Comparison of ENCODE assay signal across 16 cellular contexts in genomic region chr20:33788351-33789049, GRCh38. TPM values are rescaled to one million over a fixed set of nuclear protein-coding genes. Genes with fewer than 3 reads are reported as not detected.
DNase-seq lines count a peak whose midpoint lies in the region; ATAC-seq, FAIRE-seq and TF ChIP-seq lines count a peak whose summit lies in the region.
"Had no signal": no experiment of that assay in that cellular context is flagged by ENCODE, and none has a peak within 500 bp of the region (broad histone marks: within the 10 kb centered on the region; RNA-seq: fewer than 3 reads in every experiment).

No MANE protein-coding gene starts in this region.

- no peak overlapping the region for H3K4me2 ChIP-seq in HepG2 (ENCODE audit: low read depth, low read length)

- H3K9me3 Mint-ChIP-seq in osteocyte (ENCODE audit: unreplicated experiment): no peaks in the 10 kb centered on the region
- H3K9me3 Mint-ChIP-seq: activated T-helper 17 cell treated with anti-CD3 and anti-CD28 coated beads, Interleukin-2, amount 50 U/mL, for 72 hours had no signal

- H3K27me3 Mint-ChIP-seq in osteocyte (ENCODE audit: unreplicated experiment): no peaks in the 10 kb centered on the region
- H3K27me3 Mint-ChIP-seq: activated T-helper 17 cell treated with anti-CD3 and anti-CD28 coated beads, Interleukin-2, amount 50 U/mL, for 72 hours had no signal

- peaks cover 14% of the 10 kb centered on the region for H3K4me1 Mint-ChIP-seq in osteocyte (ENCODE audit: unreplicated experiment)

- H3K79me2 ChIP-seq in HepG2 (ENCODE audit: insufficient read depth, low read length): no peaks in the 10 kb centered on the region

- TF ChIP-seq RAD21 in HepG2 (CRISPR knock-in tag; IDR thresholded peaks at IDR 0.05): no peak

- no peak for DNase-seq in HepG2 (ENCODE audit: low spot score)
- no peak for DNase-seq in right lobe of liver
- peak; percentile 31 for DNase-seq in colonic mucosa
- no peak for DNase-seq in osteocyte (ENCODE audit: extremely low spot score, unreplicated experiment)
- no peak for DNase-seq in NK-92 (lab: John Stamatoyannopoulos, UW; ENCODE audit: unreplicated experiment)
- no peak for DNase-seq in T1000 (lab: John Stamatoyannopoulos, UW)
- no peak for DNase-seq in MV-4-11 (lab: John Stamatoyannopoulos, UW)
- DNase-seq in NK-92 treated with Interleukin-12 subunit alpha and Interleukin-12 subunit beta, amount 100 ng/mL, for 24 hours (lab: John Stamatoyannopoulos, UW): no peak
- DNase-seq: activated CD4-positive, alpha-beta T cell treated with anti-CD3 and anti-CD28 coated beads, Interleukin-2, amount 50 U/mL, for 1 hour; cortex of kidney; NCI-H187 treated with DMSO at 0.1 percent for 48 hours had no signal

- H3K4me1 ChIP-seq in HepG2 (ENCODE audit: insufficient read depth, low read length): peaks cover 24% of the 10 kb centered on the region
- no peaks in the 10 kb centered on the region for H3K4me1 ChIP-seq in right lobe of liver
- peaks cover 5% of the 10 kb centered on the region for H3K4me1 ChIP-seq in colonic mucosa

- H3K27ac ChIP-seq in HepG2 (ENCODE audit: extremely low read length, insufficient read depth, low read length) (no peak overlapping the region), right lobe of liver (no peak overlapping the region), colonic mucosa (peak overlapping the region; percentile 84)
- H3K27ac ChIP-seq: thoracic aorta had no signal

- H3K4me3 Mint-ChIP-seq in osteocyte (ENCODE audit: unreplicated experiment): no peak overlapping the region
- H3K4me3 Mint-ChIP-seq: activated T-helper 17 cell treated with anti-CD3 and anti-CD28 coated beads, Interleukin-2, amount 50 U/mL, for 72 hours had no signal

- WGBS in HepG2 (ENCODE audit: low lambda C conversion rate): 85% methylated on average over 12 of the region's 12 CpGs
- WGBS in right lobe of liver (ENCODE audit: insufficient coverage, low coverage, low lambda C conversion rate, missing lambda C conversion rate): 90% methylated on average over 6 of the region's 12 CpGs

- ATAC-seq in HepG2 (no peak), right lobe of liver (no peak)
- ATAC-seq: activated T-helper 17 cell treated with anti-CD3 and anti-CD28 coated beads, Interleukin-2, amount 50 U/mL, for 72 hours had no signal

- no peaks in the 10 kb centered on the region for H3K9me3 ChIP-seq in HepG2 (ENCODE audit: low read length)
- no peaks in the 10 kb centered on the region for H3K9me3 ChIP-seq in right lobe of liver
- H3K9me3 ChIP-seq in colonic mucosa: no peaks in the 10 kb centered on the region
- H3K9me3 ChIP-seq: thoracic aorta had no signal

- no peak for TF ChIP-seq CTCF in HepG2 (CRISPR knock-in tag; IDR thresholded peaks at IDR 0.05)
- TF ChIP-seq CTCF in right lobe of liver (IDR thresholded peaks at IDR 0.05): no peak
- TF ChIP-seq CTCF in colonic mucosa (IDR thresholded peaks at IDR 0.05): no peak
- no peak for TF ChIP-seq CTCF in osteocyte (IDR thresholded peaks at IDR 0.05)

- peak overlapping the region; percentile 84 for H3K27ac Mint-ChIP-seq in osteocyte (ENCODE audit: unreplicated experiment)
- H3K27ac Mint-ChIP-seq: activated T-helper 17 cell treated with anti-CD3 and anti-CD28 coated beads, Interleukin-2, amount 50 U/mL, for 72 hours had no signal

- TF ChIP-seq POLR2A in HepG2 (IDR thresholded peaks at IDR 0.05; ENCODE audit: insufficient read depth in 1 of 2, low read depth in 2 of 2, low read length in 2 of 2) (no peak), right lobe of liver (IDR thresholded peaks at IDR 0.05) (no peak)

- H3K9ac ChIP-seq in HepG2 (ENCODE audit: insufficient read depth, low read depth, low read length) (no peak overlapping the region), colonic mucosa (ENCODE audit: low read depth in 2 of 2, low read length in 2 of 2) (peak overlapping the region in 1 of 2 donors; percentile 54)

- H3K36me3 Mint-ChIP-seq in osteocyte (ENCODE audit: unreplicated experiment): no peaks in the 10 kb centered on the region

- TF ChIP-seq EP300 in HepG2 (IDR thresholded peaks at IDR 0.05; ENCODE audit: low read depth in 2 of 2, low read length in 2 of 2) (no peak), HepG2 (CRISPR knock-in tag; IDR thresholded peaks at IDR 0.05; ENCODE audit: borderline replicate concordance) (no peak)

- FAIRE-seq in HepG2 (lab: Jason Lieb, UNC): no peak
- FAIRE-seq: astrocyte, D721Med, keratinocyte had no signal

- H4K20me1 ChIP-seq in HepG2 (ENCODE audit: insufficient read depth, low read length): no peaks in the 10 kb centered on the region

- intact Hi-C loops in HepG2 (cut with micrococcal nuclease; ENCODE audit: unreplicated experiment): no loop called here
- intact Hi-C loops in right lobe of liver (cut with DNase I): no loop called here
- intact Hi-C loops in colonic mucosa (cut with DNase I): loop anchor here (5.0 kb wide), 1 partner anchor 56 kb away; the partner anchor contains the start of gene ZNF341

- CTCF ChIA-PET in HepG2 (lab: Yijun Ruan, JAX; ENCODE audit: low intra/inter-chr PET ratio, low total read pairs): no interaction called here

- in situ Hi-C loops in HepG2 (cut with HindIII; ENCODE audit: extremely low pct_ligation_motif_present, low pct_unique_long_range_greater_than_20kb): no loop called here

- no peak overlapping the region for H2AFZ ChIP-seq in HepG2 (ENCODE audit: low read length)

- BruUV-seq in HepG2 (replicated peaks; lab: Mats Ljungman, UMichigan): no TSS peak

- H3K36me3 ChIP-seq in HepG2 (replicated peaks in 1 of 2; ENCODE audit: control insufficient read depth in 1 of 2, insufficient read depth in 2 of 2, low read length in 2 of 2) (no peaks in the 10 kb centered on the region), right lobe of liver (no peaks in the 10 kb centered on the region), colonic mucosa (no peaks in the 10 kb centered on the region)
- H3K36me3 ChIP-seq: thoracic aorta had no signal

- H3K4me3 ChIP-seq in HepG2 (replicated peaks in 1 of 3; ENCODE audit: insufficient read depth in 1 of 3, low read depth in 2 of 3, low read length in 3 of 3): no peak overlapping the region
- H3K4me3 ChIP-seq in right lobe of liver: no peak overlapping the region
- H3K4me3 ChIP-seq in colonic mucosa: no peak overlapping the region
- H3K4me3 ChIP-seq: thoracic aorta had no signal

- POLR2A ChIA-PET in HepG2 (lab: Yijun Ruan, JAX): interaction anchor here (1.5 kb wide), 1 partner anchor 10 kb away, joined by 3 read pairs; no protein-coding TSS in a partner anchor

- 0 out of 5 replicates have a peak, but pooled peaks cover 0 to 5% of the 10 kb centered on the region in 2 experiments for H3K27me3 ChIP-seq in HepG2 (ENCODE audit: control insufficient read depth in 1 of 2, insufficient read depth in 2 of 2, low read length in 2 of 2)
- no peaks in the 10 kb centered on the region for H3K27me3 ChIP-seq in right lobe of liver
- no peaks in the 10 kb centered on the region for H3K27me3 ChIP-seq in colonic mucosa

RNA-seq across cellular contexts. Expression of gene CHMP4B, which starts 22.6 kb away (rescaled TPM):
- total RNA-seq in HepG2 (2016; rRNA removed; fragmentation: Illumina TruSeq; extraction: Trizol): 40.1 and 55.7 TPM in 2 replicates
- total RNA-seq in HepG2 (2016; cell fraction: cytosol; rRNA removed; fragmentation: Illumina TruSeq; extraction: Trizol; ENCODE audit: low read depth): 21.5 and 22.5 TPM in 2 replicates
- total RNA-seq in HepG2 (2016; cell fraction: insoluble cytoplasmic fraction; rRNA removed; fragmentation: Illumina TruSeq; extraction: Trizol): 38.1 and 49.5 TPM in 2 replicates
- total RNA-seq in HepG2 (2016; cell fraction: membrane; rRNA removed; fragmentation: Illumina TruSeq; extraction: Trizol): 48.4 and 51.3 TPM in 2 replicates
- total RNA-seq in HepG2 (2016; cell fraction: nucleus; rRNA removed; fragmentation: Illumina TruSeq; extraction: Trizol): 20.3 and 20.7 TPM in 2 replicates
- polyA plus RNA-seq in HepG2 (2011; rRNA removed): 45.6 and 53.3 TPM in 2 replicates
- 41.0 and 57.4 TPM in 2 replicates for polyA plus RNA-seq in HepG2 (2011; cell fraction: cytosol; rRNA removed)
- 16.8 and 22.7 TPM in 2 replicates for polyA plus RNA-seq in HepG2 (2011; cell fraction: nucleus; rRNA removed)
- 89.7 and 106 TPM in 2 replicates for polyA plus RNA-seq in HepG2 (2012)
- 70.9 and 93.4 TPM in 2 replicates for polyA plus RNA-seq in HepG2 (2016; cell fraction: cytosol; fragmentation: Illumina TruSeq; extraction: Trizol; ENCODE audit: low read depth)
- polyA plus RNA-seq in HepG2 (2016; cell fraction: insoluble cytoplasmic fraction; fragmentation: Illumina TruSeq; extraction: Trizol; ENCODE audit: low read depth): 148 and 160 TPM in 2 replicates
- polyA plus RNA-seq in HepG2 (2016; cell fraction: membrane; fragmentation: Illumina TruSeq; extraction: Trizol; ENCODE audit: low read depth): 107 and 129 TPM in 2 replicates
- polyA plus RNA-seq in HepG2 (2016; cell fraction: nucleus; fragmentation: Illumina TruSeq; extraction: Trizol; ENCODE audit: insufficient read depth, low read depth): 88.7 and 93.2 TPM in 2 replicates
- polyA minus RNA-seq in HepG2 (2011; rRNA and poly(A)+ RNA removed; ENCODE audit: low replicate concordance): 12.1 and 18.5 TPM in 2 replicates
- polyA minus RNA-seq in HepG2 (2011; cell fraction: cytosol; rRNA and poly(A)+ RNA removed): 23.5 and 28.2 TPM in 2 replicates
- polyA minus RNA-seq in HepG2 (2011; cell fraction: nucleus; rRNA and poly(A)+ RNA removed): 9.5 and 11.8 TPM in 2 replicates
- 10 to 100 TPM; 21.0 to 40.8 (median 28.3) TPM for total RNA-seq in right lobe of liver
- total RNA-seq in colonic mucosa: 100 to 1,000 TPM; 165 to 227 TPM
- total RNA-seq in osteocyte: 87.5 and 92.5 TPM in 2 replicates

RNA-seq across cellular contexts. Expression of gene ZNF341, which starts 56.7 kb away (rescaled TPM):
- 0.97 and 1.1 TPM in 2 replicates for total RNA-seq in HepG2 (2016; rRNA removed; fragmentation: Illumina TruSeq; extraction: Trizol)
- total RNA-seq in HepG2 (2016; cell fraction: cytosol; rRNA removed; fragmentation: Illumina TruSeq; extraction: Trizol; ENCODE audit: low read depth): 0.26 and 0.40 TPM in 2 replicates
- total RNA-seq in HepG2 (2016; cell fraction: insoluble cytoplasmic fraction; rRNA removed; fragmentation: Illumina TruSeq; extraction: Trizol): 0.85 and 1.00 TPM in 2 replicates
- total RNA-seq in HepG2 (2016; cell fraction: membrane; rRNA removed; fragmentation: Illumina TruSeq; extraction: Trizol): 0.43 and 0.59 TPM in 2 replicates
- 1.3 and 1.4 TPM in 2 replicates for total RNA-seq in HepG2 (2016; cell fraction: nucleus; rRNA removed; fragmentation: Illumina TruSeq; extraction: Trizol)
- 2.2 TPM in 2 replicates for polyA plus RNA-seq in HepG2 (2011; rRNA removed)
- 0.87 and 0.94 TPM in 2 replicates for polyA plus RNA-seq in HepG2 (2011; cell fraction: cytosol; rRNA removed)
- 5.0 and 6.3 TPM in 2 replicates for polyA plus RNA-seq in HepG2 (2011; cell fraction: nucleus; rRNA removed)
- 0.99 and 1.6 TPM in 2 replicates for polyA plus RNA-seq in HepG2 (2012)
- polyA plus RNA-seq in HepG2 (2016; cell fraction: cytosol; fragmentation: Illumina TruSeq; extraction: Trizol; ENCODE audit: low read depth): 0.21 and 0.25 TPM in 2 replicates
- polyA plus RNA-seq in HepG2 (2016; cell fraction: insoluble cytoplasmic fraction; fragmentation: Illumina TruSeq; extraction: Trizol; ENCODE audit: low read depth): 1.0 and 1.3 TPM in 2 replicates
- polyA plus RNA-seq in HepG2 (2016; cell fraction: membrane; fragmentation: Illumina TruSeq; extraction: Trizol; ENCODE audit: low read depth): 0.33 and 0.47 TPM in 2 replicates
- polyA plus RNA-seq in HepG2 (2016; cell fraction: nucleus; fragmentation: Illumina TruSeq; extraction: Trizol; ENCODE audit: insufficient read depth, low read depth): 4.5 and 5.6 TPM in 2 replicates
- polyA minus RNA-seq in HepG2 (2011; rRNA and poly(A)+ RNA removed; ENCODE audit: low replicate concordance): 3.5 and 6.0 TPM in 2 replicates
- polyA minus RNA-seq in HepG2 (2011; cell fraction: cytosol; rRNA and poly(A)+ RNA removed): 0.88 and 1.3 TPM in 2 replicates
- 2.2 and 2.3 TPM in 2 replicates for polyA minus RNA-seq in HepG2 (2011; cell fraction: nucleus; rRNA and poly(A)+ RNA removed)
- total RNA-seq in right lobe of liver: 1 to 10 TPM in 5 of 6 experiments, under 1 TPM in 1; 0.99 to 2.0 (median 1.6) TPM
- 1 to 10 TPM; 2.7 to 6.1 TPM for total RNA-seq in colonic mucosa
- total RNA-seq in osteocyte: 2.6 and 3.4 TPM in 2 replicates
